In the genomic region with DNA sequence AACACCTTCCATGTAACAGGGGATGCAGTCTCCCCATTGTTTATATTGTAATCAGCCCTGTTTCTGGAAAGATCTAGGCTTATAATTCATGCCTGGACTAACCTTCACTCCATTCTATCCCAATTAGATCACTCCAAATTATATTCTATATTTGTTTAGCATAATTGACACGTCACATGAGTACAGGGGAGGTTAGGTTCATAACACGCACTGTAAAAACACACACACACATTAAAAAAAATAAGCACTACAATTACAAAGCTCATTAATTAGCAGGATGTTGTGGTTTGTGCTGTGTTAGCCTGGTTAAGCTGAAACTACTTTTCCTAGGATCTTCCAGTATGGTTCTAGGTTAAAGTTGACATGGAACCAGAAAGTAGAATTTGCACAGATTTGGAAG, we compare ENCODE assay signal across 1 cellular context.
TF ChIP-seq lines count a peak whose summit lies in the region.

No MANE protein-coding gene starts in this region.

TF ChIP-seq in HEK293, 187 proteins besides CTCF, POLR2A, EP300 and RAD21 (continued from another document):
- TF ChIP-seq, protein P1, sequence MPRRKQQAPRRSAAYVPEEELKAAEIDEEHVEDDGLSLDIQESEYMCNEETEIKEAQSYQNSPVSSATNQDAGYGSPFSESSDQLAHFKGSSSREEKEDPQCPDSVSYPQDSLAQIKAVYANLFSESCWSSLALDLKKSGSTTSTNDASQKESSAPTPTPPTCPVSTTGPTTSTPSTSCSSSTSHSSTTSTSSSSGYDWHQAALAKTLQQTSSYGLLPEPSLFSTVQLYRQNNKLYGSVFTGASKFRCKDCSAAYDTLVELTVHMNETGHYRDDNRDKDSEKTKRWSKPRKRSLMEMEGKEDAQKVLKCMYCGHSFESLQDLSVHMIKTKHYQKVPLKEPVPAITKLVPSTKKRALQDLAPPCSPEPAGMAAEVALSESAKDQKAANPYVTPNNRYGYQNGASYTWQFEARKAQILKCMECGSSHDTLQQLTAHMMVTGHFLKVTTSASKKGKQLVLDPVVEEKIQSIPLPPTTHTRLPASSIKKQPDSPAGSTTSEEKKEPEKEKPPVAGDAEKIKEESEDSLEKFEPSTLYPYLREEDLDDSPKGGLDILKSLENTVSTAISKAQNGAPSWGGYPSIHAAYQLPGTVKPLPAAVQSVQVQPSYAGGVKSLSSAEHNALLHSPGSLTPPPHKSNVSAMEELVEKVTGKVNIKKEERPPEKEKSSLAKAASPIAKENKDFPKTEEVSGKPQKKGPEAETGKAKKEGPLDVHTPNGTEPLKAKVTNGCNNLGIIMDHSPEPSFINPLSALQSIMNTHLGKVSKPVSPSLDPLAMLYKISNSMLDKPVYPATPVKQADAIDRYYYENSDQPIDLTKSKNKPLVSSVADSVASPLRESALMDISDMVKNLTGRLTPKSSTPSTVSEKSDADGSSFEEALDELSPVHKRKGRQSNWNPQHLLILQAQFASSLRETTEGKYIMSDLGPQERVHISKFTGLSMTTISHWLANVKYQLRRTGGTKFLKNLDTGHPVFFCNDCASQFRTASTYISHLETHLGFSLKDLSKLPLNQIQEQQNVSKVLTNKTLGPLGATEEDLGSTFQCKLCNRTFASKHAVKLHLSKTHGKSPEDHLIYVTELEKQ (tag by site-specific recombination; IDR thresholded peaks at IDR 0.05; ENCODE audit: borderline replicate concordance), result 0 out of 2 replicates have a peak, but pooled peaks have one; percentile 50
- no peak for TF ChIP-seq ZNF549 (tag by site-specific recombination; IDR thresholded peaks at IDR 0.05)
- TF ChIP-seq, protein P2, sequence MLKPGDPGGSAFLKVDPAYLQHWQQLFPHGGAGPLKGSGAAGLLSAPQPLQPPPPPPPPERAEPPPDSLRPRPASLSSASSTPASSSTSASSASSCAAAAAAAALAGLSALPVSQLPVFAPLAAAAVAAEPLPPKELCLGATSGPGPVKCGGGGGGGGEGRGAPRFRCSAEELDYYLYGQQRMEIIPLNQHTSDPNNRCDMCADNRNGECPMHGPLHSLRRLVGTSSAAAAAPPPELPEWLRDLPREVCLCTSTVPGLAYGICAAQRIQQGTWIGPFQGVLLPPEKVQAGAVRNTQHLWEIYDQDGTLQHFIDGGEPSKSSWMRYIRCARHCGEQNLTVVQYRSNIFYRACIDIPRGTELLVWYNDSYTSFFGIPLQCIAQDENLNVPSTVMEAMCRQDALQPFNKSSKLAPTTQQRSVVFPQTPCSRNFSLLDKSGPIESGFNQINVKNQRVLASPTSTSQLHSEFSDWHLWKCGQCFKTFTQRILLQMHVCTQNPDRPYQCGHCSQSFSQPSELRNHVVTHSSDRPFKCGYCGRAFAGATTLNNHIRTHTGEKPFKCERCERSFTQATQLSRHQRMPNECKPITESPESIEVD (tag by site-specific recombination; IDR thresholded peaks at IDR 0.05), result peak; percentile 71
- TF ChIP-seq, protein P3, sequence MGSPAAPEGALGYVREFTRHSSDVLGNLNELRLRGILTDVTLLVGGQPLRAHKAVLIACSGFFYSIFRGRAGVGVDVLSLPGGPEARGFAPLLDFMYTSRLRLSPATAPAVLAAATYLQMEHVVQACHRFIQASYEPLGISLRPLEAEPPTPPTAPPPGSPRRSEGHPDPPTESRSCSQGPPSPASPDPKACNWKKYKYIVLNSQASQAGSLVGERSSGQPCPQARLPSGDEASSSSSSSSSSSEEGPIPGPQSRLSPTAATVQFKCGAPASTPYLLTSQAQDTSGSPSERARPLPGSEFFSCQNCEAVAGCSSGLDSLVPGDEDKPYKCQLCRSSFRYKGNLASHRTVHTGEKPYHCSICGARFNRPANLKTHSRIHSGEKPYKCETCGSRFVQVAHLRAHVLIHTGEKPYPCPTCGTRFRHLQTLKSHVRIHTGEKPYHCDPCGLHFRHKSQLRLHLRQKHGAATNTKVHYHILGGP (tag by site-specific recombination; IDR thresholded peaks at IDR 0.05), result peak; percentile 63; the same call in 1 of the 2 replicates
- peak; percentile 71 for TF ChIP-seq OSR2 (tag by site-specific recombination; IDR thresholded peaks at IDR 0.05)
- 0 out of 2 replicates have a peak, but pooled peaks have one; percentile 30 for TF ChIP-seq ZNF76 (tag by site-specific recombination; IDR thresholded peaks at IDR 0.05; ENCODE audit: borderline replicate concordance, low read depth)
- 0 out of 2 replicates have a peak, but pooled peaks have one; percentile 47 for TF ChIP-seq ZSCAN30 (tag by site-specific recombination; IDR thresholded peaks at IDR 0.05)
- no peak for TF ChIP-seq ZNF24 (tag by site-specific recombination; IDR thresholded peaks at IDR 0.05)
- TF ChIP-seq FEZF1 (tag by site-specific recombination; IDR thresholded peaks at IDR 0.05), result peak; percentile 54
- TF ChIP-seq ZNF629 (tag by site-specific recombination; IDR thresholded peaks at IDR 0.05), result peak; percentile 62
- TF ChIP-seq ZNF510 (tag by site-specific recombination; IDR thresholded peaks at IDR 0.05; ENCODE audit: insufficient replicate concordance), result no peak
- no peak for TF ChIP-seq ZNF302 (tag by site-specific recombination; IDR thresholded peaks at IDR 0.05; ENCODE audit: low read depth)
- TF ChIP-seq, protein P4, sequence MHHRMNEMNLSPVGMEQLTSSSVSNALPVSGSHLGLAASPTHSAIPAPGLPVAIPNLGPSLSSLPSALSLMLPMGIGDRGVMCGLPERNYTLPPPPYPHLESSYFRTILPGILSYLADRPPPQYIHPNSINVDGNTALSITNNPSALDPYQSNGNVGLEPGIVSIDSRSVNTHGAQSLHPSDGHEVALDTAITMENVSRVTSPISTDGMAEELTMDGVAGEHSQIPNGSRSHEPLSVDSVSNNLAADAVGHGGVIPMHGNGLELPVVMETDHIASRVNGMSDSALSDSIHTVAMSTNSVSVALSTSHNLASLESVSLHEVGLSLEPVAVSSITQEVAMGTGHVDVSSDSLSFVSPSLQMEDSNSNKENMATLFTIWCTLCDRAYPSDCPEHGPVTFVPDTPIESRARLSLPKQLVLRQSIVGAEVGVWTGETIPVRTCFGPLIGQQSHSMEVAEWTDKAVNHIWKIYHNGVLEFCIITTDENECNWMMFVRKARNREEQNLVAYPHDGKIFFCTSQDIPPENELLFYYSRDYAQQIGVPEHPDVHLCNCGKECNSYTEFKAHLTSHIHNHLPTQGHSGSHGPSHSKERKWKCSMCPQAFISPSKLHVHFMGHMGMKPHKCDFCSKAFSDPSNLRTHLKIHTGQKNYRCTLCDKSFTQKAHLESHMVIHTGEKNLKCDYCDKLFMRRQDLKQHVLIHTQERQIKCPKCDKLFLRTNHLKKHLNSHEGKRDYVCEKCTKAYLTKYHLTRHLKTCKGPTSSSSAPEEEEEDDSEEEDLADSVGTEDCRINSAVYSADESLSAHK (tag by site-specific recombination; IDR thresholded peaks at IDR 0.05), result peak; percentile 79
- TF ChIP-seq, protein P5, sequence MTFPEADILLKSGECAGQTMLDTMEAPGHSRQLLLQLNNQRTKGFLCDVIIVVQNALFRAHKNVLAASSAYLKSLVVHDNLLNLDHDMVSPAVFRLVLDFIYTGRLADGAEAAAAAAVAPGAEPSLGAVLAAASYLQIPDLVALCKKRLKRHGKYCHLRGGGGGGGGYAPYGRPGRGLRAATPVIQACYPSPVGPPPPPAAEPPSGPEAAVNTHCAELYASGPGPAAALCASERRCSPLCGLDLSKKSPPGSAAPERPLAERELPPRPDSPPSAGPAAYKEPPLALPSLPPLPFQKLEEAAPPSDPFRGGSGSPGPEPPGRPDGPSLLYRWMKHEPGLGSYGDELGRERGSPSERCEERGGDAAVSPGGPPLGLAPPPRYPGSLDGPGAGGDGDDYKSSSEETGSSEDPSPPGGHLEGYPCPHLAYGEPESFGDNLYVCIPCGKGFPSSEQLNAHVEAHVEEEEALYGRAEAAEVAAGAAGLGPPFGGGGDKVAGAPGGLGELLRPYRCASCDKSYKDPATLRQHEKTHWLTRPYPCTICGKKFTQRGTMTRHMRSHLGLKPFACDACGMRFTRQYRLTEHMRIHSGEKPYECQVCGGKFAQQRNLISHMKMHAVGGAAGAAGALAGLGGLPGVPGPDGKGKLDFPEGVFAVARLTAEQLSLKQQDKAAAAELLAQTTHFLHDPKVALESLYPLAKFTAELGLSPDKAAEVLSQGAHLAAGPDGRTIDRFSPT (tag by site-specific recombination; IDR thresholded peaks at IDR 0.05), result peak; percentile 51; the same call in 1 of the 2 replicates
- TF ChIP-seq YY2 (tag by site-specific recombination; IDR thresholded peaks at IDR 0.05), result no peak
- TF ChIP-seq WT1 (tag by site-specific recombination; IDR thresholded peaks at IDR 0.05), result peak; percentile 100
- 0 out of 2 replicates have a peak, but pooled peaks have one; percentile 26 for TF ChIP-seq ZNF843 (tag by site-specific recombination; IDR thresholded peaks at IDR 0.05)
- 0 out of 2 replicates have a peak, but pooled peaks have one; percentile 40 for TF ChIP-seq ZBTB1 (tag by site-specific recombination; IDR thresholded peaks at IDR 0.05)
- peak; percentile 66 for TF ChIP-seq ZNF600 (tag by site-specific recombination; IDR thresholded peaks at IDR 0.05)
TF ChIP-seq in HEK293: peak in this region for 25.
